In the genomic region with DNA sequence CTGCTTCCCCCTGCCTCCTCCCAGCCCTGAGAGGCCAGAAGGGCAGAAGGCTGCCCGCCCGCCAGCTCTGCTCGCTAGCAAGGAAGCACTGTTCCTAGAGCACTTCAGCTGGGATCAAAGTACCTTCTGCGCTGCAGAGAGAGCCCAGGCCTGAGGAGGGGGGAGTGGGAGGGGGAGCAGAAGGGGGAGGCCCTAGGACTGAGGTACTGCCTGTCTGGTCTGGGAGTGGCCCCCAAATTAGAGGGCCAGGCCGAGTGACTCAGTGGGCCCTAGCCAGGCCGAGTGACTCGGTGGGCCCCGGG, we compare ENCODE assay signal across 25 cellular contexts. TPM values are rescaled to one million over a fixed set of nuclear protein-coding genes. Genes with fewer than 3 reads are reported as not detected.
DNase-seq lines count a peak whose midpoint lies in the region; ATAC-seq, FAIRE-seq and TF ChIP-seq lines count a peak whose summit lies in the region.
"Had no signal": no experiment of that assay in that cellular context is flagged by ENCODE, and none has a peak within 500 bp of the region (broad histone marks: within the 10 kb centered on the region; RNA-seq: fewer than 3 reads in every experiment).

No MANE protein-coding gene starts in this region.

- H3K27me3 ChIP-seq in HepG2 (ENCODE audit: control insufficient read depth in 1 of 2, insufficient read depth in 2 of 2, low read length in 2 of 2) (0 out of 5 replicates have a peak, but pooled peaks cover 1 to 6% of the 10 kb centered on the region in 2 experiments), right lobe of liver (no peaks in the 10 kb centered on the region), neuronal stem cell (ENCODE audit: control insufficient read depth in 3 of 3, insufficient read depth in 3 of 3, low read depth in 1 of 3, low read length in 3 of 3) (peaks cover 0 to 26% (median 0%) of the 10 kb centered on the region in 3 experiments)
- H3K27me3 ChIP-seq: Peyer's patch had no signal

- in situ Hi-C loops in HepG2 (cut with HindIII; ENCODE audit: extremely low pct_ligation_motif_present, low pct_unique_long_range_greater_than_20kb), result no loop called here

- no peak overlapping the region for H3K14ac ChIP-seq in neuronal stem cell (ENCODE audit: low read length)

- H2AFZ ChIP-seq in HepG2 (ENCODE audit: low read length) (no peak overlapping the region), neuronal stem cell (ENCODE audit: low read length) (peak overlapping the region; percentile 75)
- H2AFZ ChIP-seq: GM23248 had no signal

- H2AK5ac ChIP-seq in neuronal stem cell (ENCODE audit: low read depth, low read length), result no peak overlapping the region

- H3K9me3 Mint-ChIP-seq in chondrocyte (ENCODE audit: low read depth), result no peaks in the 10 kb centered on the region
- H3K9me3 Mint-ChIP-seq: CD4-positive, CD25-positive, alpha-beta regulatory T cell had no signal

- TF ChIP-seq RAD21 in HepG2 (CRISPR knock-in tag; IDR thresholded peaks at IDR 0.05), result no peak

- CTCF ChIA-PET in HepG2 (lab: Yijun Ruan, JAX; ENCODE audit: low intra/inter-chr PET ratio, low total read pairs), result interaction anchor here (1.1 kb wide), 1 partner anchor 31 kb away, joined by 3 read pairs; no protein-coding TSS in a partner anchor

- H3K18ac ChIP-seq in neuronal stem cell (ENCODE audit: low read length), result no peak overlapping the region

- TF ChIP-seq CTCF in HepG2 (CRISPR knock-in tag; IDR thresholded peaks at IDR 0.05) (no peak), right lobe of liver (IDR thresholded peaks at IDR 0.05) (no peak), chondrocyte (IDR thresholded peaks at IDR 0.05) (no peak)

- FAIRE-seq in HepG2 (lab: Jason Lieb, UNC), result no peak
- no peak for FAIRE-seq in GM19239 (lab: Jason Lieb, UNC)

- no peaks in the 10 kb centered on the region for H3K79me1 ChIP-seq in neuronal stem cell (ENCODE audit: low read depth, low read length)

- no peak overlapping the region for H3K4me3 Mint-ChIP-seq in chondrocyte (ENCODE audit: unreplicated experiment)
- H3K4me3 Mint-ChIP-seq: CD4-positive, CD25-positive, alpha-beta regulatory T cell had no signal

- H3K4me2 ChIP-seq in HepG2 (ENCODE audit: low read depth, low read length) (peak overlapping the region; percentile 66), neuronal stem cell (ENCODE audit: insufficient read depth, low read length, poor library complexity, severe bottlenecking) (no peak overlapping the region)

- H2BK5ac ChIP-seq in neuronal stem cell (ENCODE audit: low read length), result no peak overlapping the region

- H2BK12ac ChIP-seq in neuronal stem cell (ENCODE audit: low read length), result no peak overlapping the region

- no peak overlapping the region for H3K4ac ChIP-seq in neuronal stem cell (ENCODE audit: low read length)

- no peak overlapping the region for H2BK15ac ChIP-seq in neuronal stem cell (ENCODE audit: low read length)

- no peak overlapping the region for H3K9ac ChIP-seq in HepG2 (ENCODE audit: insufficient read depth, low read depth, low read length)
- H3K9ac ChIP-seq in neuronal stem cell (ENCODE audit: low read depth, low read length, poor library complexity), result no peak overlapping the region
- H3K9ac ChIP-seq: GM23248 had no signal

- H3K4me1 ChIP-seq in HepG2 (ENCODE audit: insufficient read depth, low read length) (peaks cover 78% of the 10 kb centered on the region), right lobe of liver (no peaks in the 10 kb centered on the region), neuronal stem cell (ENCODE audit: control insufficient read depth in 2 of 2, insufficient read depth in 1 of 2, low read depth in 1 of 2, low read length in 2 of 2) (peaks cover 13 to 24% of the 10 kb centered on the region in 2 donors)
- H3K4me1 ChIP-seq: HAP-1, Peyer's patch had no signal

- no peaks in the 10 kb centered on the region for H3K79me2 ChIP-seq in HepG2 (ENCODE audit: insufficient read depth, low read length)

- no peak overlapping the region for H2BK120ac ChIP-seq in neuronal stem cell (ENCODE audit: low read depth, low read length)

- POLR2A ChIA-PET in HepG2 (lab: Yijun Ruan, JAX), result interaction anchor here (0.6 to 2.1 kb wide), 2 partner anchors 21 to 75 kb away, joined by 5 to 9 read pairs; a partner anchor contains a TSS

- H4K20me1 ChIP-seq in HepG2 (ENCODE audit: insufficient read depth, low read length), result no peaks in the 10 kb centered on the region

- H4K91ac ChIP-seq in neuronal stem cell (ENCODE audit: low read depth, low read length, poor library complexity), result no peak overlapping the region

- TF ChIP-seq POLR2A in HepG2 (IDR thresholded peaks at IDR 0.05; ENCODE audit: insufficient read depth in 1 of 2, low read depth in 2 of 2, low read length in 2 of 2) (no peak), right lobe of liver (IDR thresholded peaks at IDR 0.05) (no peak)

- H3K27ac Mint-ChIP-seq in chondrocyte (ENCODE audit: unreplicated experiment), result peak overlapping the region; percentile 54
- H3K27ac Mint-ChIP-seq: CD4-positive, CD25-positive, alpha-beta regulatory T cell had no signal

- no peaks in the 10 kb centered on the region for H3K36me3 ChIP-seq in HepG2 (replicated peaks in 1 of 2; ENCODE audit: control insufficient read depth in 1 of 2, insufficient read depth in 2 of 2, low read length in 2 of 2)
- H3K36me3 ChIP-seq in right lobe of liver, result no peaks in the 10 kb centered on the region
- H3K36me3 ChIP-seq in neuronal stem cell (replicated peaks in 1 of 2; ENCODE audit: control insufficient read depth in 2 of 2, insufficient read depth in 2 of 2, low read length in 2 of 2), result no peaks in the 10 kb centered on the region
- H3K36me3 ChIP-seq: HAP-1, Peyer's patch had no signal

- WGBS in HepG2 (ENCODE audit: low lambda C conversion rate), result no CpG with 5 or more reads among the region's 8 CpGs
- WGBS in right lobe of liver (ENCODE audit: insufficient coverage, low coverage, low lambda C conversion rate, missing lambda C conversion rate), result 36% methylated on average over 2 of the region's 8 CpGs
- WGBS in neuronal stem cell (ENCODE audit: extremely low coverage in 2 of 2, insufficient read length in 2 of 2, insufficient replicate concordance in 1 of 2), 2 donors, result no CpG with 5 or more reads among the region's 8 CpGs

- no peak overlapping the region for H3K23ac ChIP-seq in neuronal stem cell (ENCODE audit: low read depth, low read length, poor library complexity)

- ATAC-seq in HepG2, result peak; percentile 37
- no peak for ATAC-seq in right lobe of liver

- H3K27me3 Mint-ChIP-seq in chondrocyte (ENCODE audit: low read depth), result no peaks in the 10 kb centered on the region
- H3K27me3 Mint-ChIP-seq: CD4-positive, CD25-positive, alpha-beta regulatory T cell had no signal

- peak overlapping the region; percentile 65 for H4K8ac ChIP-seq in neuronal stem cell (ENCODE audit: low read depth, low read length)

- intact Hi-C loops in HepG2 (cut with micrococcal nuclease; ENCODE audit: unreplicated experiment) (no loop called here), right lobe of liver (cut with DNase I) (no loop called here)

- no peaks in the 10 kb centered on the region for H3K9me3 ChIP-seq in HepG2 (ENCODE audit: low read length)
- no peaks in the 10 kb centered on the region for H3K9me3 ChIP-seq in right lobe of liver
- no peaks in the 10 kb centered on the region for H3K9me3 ChIP-seq in neuronal stem cell (replicated peaks in 1 of 2; ENCODE audit: control insufficient read depth in 2 of 2, insufficient read depth in 1 of 2, low read depth in 1 of 2, low read length in 2 of 2)
- H3K9me3 ChIP-seq: HAP-1, Peyer's patch had no signal

- BruUV-seq in HepG2 (replicated peaks; lab: Mats Ljungman, UMichigan), result no TSS peak

- DNase-seq in HepG2 (ENCODE audit: low spot score), result no peak
- no peak for DNase-seq in right lobe of liver
- DNase-seq in chondrocyte (ENCODE audit: low spot score), result no peak
- no peak for DNase-seq in neuronal stem cell (ENCODE audit: low spot score)
- DNase-seq in activated CD4-positive, alpha-beta T cell treated with anti-CD3 and anti-CD28 coated beads for 48 hours, result no peak
- DNase-seq in GM19239 (ENCODE audit: insufficient read length, low spot score), result no peak
- no peak for DNase-seq in HUDEP-2 (lab: John Stamatoyannopoulos, UW; ENCODE audit: unreplicated experiment in 76 of 76)
- DNase-seq: CD4-positive, CD25-positive, alpha-beta regulatory T cell; COR-L47; DMS 273 treated with DMSO at 0.1 percent for 48 hours; GF-D8; GM23248; MM.1S; NCI-H1092; NCI-H1436 treated with DMSO at 0.1 percent for 48 hours; NCI-H2029; NCI-H2171 treated with DMSO at 0.1 percent for 48 hours; NCI-H446; Peyer's patch; Right ventricle myocardium superior had no signal

- peaks cover 70% of the 10 kb centered on the region for H3K4me1 Mint-ChIP-seq in chondrocyte (ENCODE audit: low read depth)

- H3K27ac ChIP-seq in HepG2 (ENCODE audit: extremely low read length, insufficient read depth, low read length), result no peak overlapping the region
- no peak overlapping the region for H3K27ac ChIP-seq in right lobe of liver
- no peak overlapping the region for H3K27ac ChIP-seq in neuronal stem cell (replicated peaks; ENCODE audit: low read length)
- H3K27ac ChIP-seq: GM23248, HL-60, Peyer's patch had no signal

- H3K4me3 ChIP-seq in HepG2 (replicated peaks in 1 of 3; ENCODE audit: insufficient read depth in 1 of 3, low read depth in 2 of 3, low read length in 3 of 3), result peak overlapping the region in 2 of 3 experiments; percentile 36 to 59; a peak in 3 of 6 replicates
- no peak overlapping the region for H3K4me3 ChIP-seq in right lobe of liver
- peak overlapping the region in 1 of 2 donors; percentile 29 for H3K4me3 ChIP-seq in neuronal stem cell (ENCODE audit: low read length in 2 of 2)
- H3K4me3 ChIP-seq: GM23248, HAP-1, Peyer's patch had no signal

- peaks cover 1% of the 10 kb centered on the region for H3K36me3 Mint-ChIP-seq in chondrocyte (ENCODE audit: low read depth)
- H3K36me3 Mint-ChIP-seq: CD4-positive, CD25-positive, alpha-beta regulatory T cell had no signal

- TF ChIP-seq EP300 in HepG2 (IDR thresholded peaks at IDR 0.05; ENCODE audit: low read depth in 2 of 2, low read length in 2 of 2) (no peak), HepG2 (CRISPR knock-in tag; IDR thresholded peaks at IDR 0.05; ENCODE audit: borderline replicate concordance) (no peak)

RNA-seq across cellular contexts. Expression of a gene that starts 2.7 kb away (rescaled TPM):
- total RNA-seq in HepG2 (2016; rRNA removed; fragmentation: Illumina TruSeq; extraction: Trizol) (0.18 TPM in 1 of 2 replicates, not detected in the other), right lobe of liver (100 to 1,000 TPM in 4 of 6 experiments, 10 to 100 TPM in 2; 57.0 to 161 (median 122) TPM), chondrocyte (1,195 to 2,668 TPM (median 2,632 TPM) in 3 replicates)
- total RNA-seq in HepG2 (2016; cell fraction: cytosol; rRNA removed; fragmentation: Illumina TruSeq; extraction: Trizol; ENCODE audit: low read depth), result not detected in 2 replicates
- 0.19 TPM in 1 of 2 replicates, not detected in the other for total RNA-seq in HepG2 (2016; cell fraction: insoluble cytoplasmic fraction; rRNA removed; fragmentation: Illumina TruSeq; extraction: Trizol)
- total RNA-seq in HepG2 (2016; cell fraction: membrane; rRNA removed; fragmentation: Illumina TruSeq; extraction: Trizol), result 0.06 and 0.21 TPM in 2 replicates
- total RNA-seq in HepG2 (2016; cell fraction: nucleus; rRNA removed; fragmentation: Illumina TruSeq; extraction: Trizol), result 0.25 and 0.85 TPM in 2 replicates
- polyA plus RNA-seq in HepG2 (2011; rRNA removed), result 0.40 and 0.63 TPM in 2 replicates
- 0.28 and 0.54 TPM in 2 replicates for polyA plus RNA-seq in HepG2 (2011; cell fraction: cytosol; rRNA removed)
- 0.54 and 0.85 TPM in 2 replicates for polyA plus RNA-seq in HepG2 (2011; cell fraction: nucleus; rRNA removed)
- 1.5 and 1.9 TPM in 2 replicates for polyA plus RNA-seq in HepG2 (2012)
- polyA plus RNA-seq in HepG2 (2016; cell fraction: cytosol; fragmentation: Illumina TruSeq; extraction: Trizol; ENCODE audit: low read depth), result 0.10 and 0.11 TPM in 2 replicates
- 0.26 TPM in 1 of 2 replicates, not detected in the other for polyA plus RNA-seq in HepG2 (2016; cell fraction: insoluble cytoplasmic fraction; fragmentation: Illumina TruSeq; extraction: Trizol; ENCODE audit: low read depth)
- 0.49 and 1.0 TPM in 2 replicates for polyA plus RNA-seq in HepG2 (2016; cell fraction: membrane; fragmentation: Illumina TruSeq; extraction: Trizol; ENCODE audit: low read depth)
- 0.98 and 1.4 TPM in 2 replicates for polyA plus RNA-seq in HepG2 (2016; cell fraction: nucleus; fragmentation: Illumina TruSeq; extraction: Trizol; ENCODE audit: insufficient read depth, low read depth)
- polyA minus RNA-seq in HepG2 (2011; rRNA and poly(A)+ RNA removed; ENCODE audit: low replicate concordance), result 1.3 TPM in 1 of 2 replicates, not detected in the other
- polyA minus RNA-seq in HepG2 (2011; cell fraction: cytosol; rRNA and poly(A)+ RNA removed), result 0.99 and 1.3 TPM in 2 replicates
- polyA minus RNA-seq in HepG2 (2011; cell fraction: nucleus; rRNA and poly(A)+ RNA removed), result 0.37 and 0.77 TPM in 2 replicates
- polyA plus RNA-seq in neuronal stem cell (2013, experiment 1 of 2), result 3.8 TPM
- polyA plus RNA-seq in neuronal stem cell (2013, experiment 2 of 2), result 4.3 TPM
- total RNA-seq: CD4-positive, CD25-positive, alpha-beta regulatory T cell; LHCN-M2 had no signal
- polyA plus RNA-seq: CD4-positive, CD25-positive, alpha-beta regulatory T cell had no signal

RNA-seq across cellular contexts. Expression of a gene that starts 21.7 kb away (rescaled TPM):
- 42.4 and 52.1 TPM in 2 replicates for total RNA-seq in HepG2 (2016; rRNA removed; fragmentation: Illumina TruSeq; extraction: Trizol)
- 11.6 and 12.0 TPM in 2 replicates for total RNA-seq in HepG2 (2016; cell fraction: cytosol; rRNA removed; fragmentation: Illumina TruSeq; extraction: Trizol; ENCODE audit: low read depth)
- total RNA-seq in HepG2 (2016; cell fraction: insoluble cytoplasmic fraction; rRNA removed; fragmentation: Illumina TruSeq; extraction: Trizol), result 39.2 and 51.8 TPM in 2 replicates
- total RNA-seq in HepG2 (2016; cell fraction: membrane; rRNA removed; fragmentation: Illumina TruSeq; extraction: Trizol), result 14.9 and 17.2 TPM in 2 replicates
- 18.7 and 21.6 TPM in 2 replicates for total RNA-seq in HepG2 (2016; cell fraction: nucleus; rRNA removed; fragmentation: Illumina TruSeq; extraction: Trizol)
- 9.1 and 10.9 TPM in 2 replicates for polyA plus RNA-seq in HepG2 (2011; rRNA removed)
- 9.4 and 15.2 TPM in 2 replicates for polyA plus RNA-seq in HepG2 (2011; cell fraction: cytosol; rRNA removed)
- 19.4 and 23.3 TPM in 2 replicates for polyA plus RNA-seq in HepG2 (2011; cell fraction: nucleus; rRNA removed)
- polyA plus RNA-seq in HepG2 (2012), result 8.2 and 11.4 TPM in 2 replicates
- 6.9 and 7.7 TPM in 2 replicates for polyA plus RNA-seq in HepG2 (2016; cell fraction: cytosol; fragmentation: Illumina TruSeq; extraction: Trizol; ENCODE audit: low read depth)
- 32.6 and 41.1 TPM in 2 replicates for polyA plus RNA-seq in HepG2 (2016; cell fraction: insoluble cytoplasmic fraction; fragmentation: Illumina TruSeq; extraction: Trizol; ENCODE audit: low read depth)
- 10.1 and 11.1 TPM in 2 replicates for polyA plus RNA-seq in HepG2 (2016; cell fraction: membrane; fragmentation: Illumina TruSeq; extraction: Trizol; ENCODE audit: low read depth)
- polyA plus RNA-seq in HepG2 (2016; cell fraction: nucleus; fragmentation: Illumina TruSeq; extraction: Trizol; ENCODE audit: insufficient read depth, low read depth), result 35.1 and 45.0 TPM in 2 replicates
- polyA minus RNA-seq in HepG2 (2011; rRNA and poly(A)+ RNA removed; ENCODE audit: low replicate concordance), result 18.6 and 73.7 TPM in 2 replicates
- polyA minus RNA-seq in HepG2 (2011; cell fraction: cytosol; rRNA and poly(A)+ RNA removed), result 5.5 and 7.6 TPM in 2 replicates
- polyA minus RNA-seq in HepG2 (2011; cell fraction: nucleus; rRNA and poly(A)+ RNA removed), result 3.6 and 9.3 TPM in 2 replicates
- 10 to 100 TPM in 1 of 6 experiments, 1 to 10 TPM in 5; 5.6 to 14.9 (median 8.8) TPM for total RNA-seq in right lobe of liver
- 31.3 to 43.6 TPM (median 32.3 TPM) in 3 replicates for total RNA-seq in chondrocyte
- 19.4 TPM for polyA plus RNA-seq in neuronal stem cell (2013, experiment 1 of 2)
- polyA plus RNA-seq in neuronal stem cell (2013, experiment 2 of 2), result 20.0 TPM

RNA-seq across cellular contexts. Expression of a gene that starts 25.3 kb away (rescaled TPM):
- total RNA-seq in HepG2 (2016; rRNA removed; fragmentation: Illumina TruSeq; extraction: Trizol) (not detected in 2 replicates), right lobe of liver (under 1 TPM in 1 of 6 experiments, not detected in 5; 0.07 TPM), chondrocyte (0.17 to 0.46 TPM (median 0.37 TPM) in 3 replicates)
- not detected in 2 replicates for total RNA-seq in HepG2 (2016; cell fraction: cytosol; rRNA removed; fragmentation: Illumina TruSeq; extraction: Trizol; ENCODE audit: low read depth)
- total RNA-seq in HepG2 (2016; cell fraction: insoluble cytoplasmic fraction; rRNA removed; fragmentation: Illumina TruSeq; extraction: Trizol), result not detected in 2 replicates
- not detected in 2 replicates for total RNA-seq in HepG2 (2016; cell fraction: membrane; rRNA removed; fragmentation: Illumina TruSeq; extraction: Trizol)
- total RNA-seq in HepG2 (2016; cell fraction: nucleus; rRNA removed; fragmentation: Illumina TruSeq; extraction: Trizol), result not detected in 2 replicates
- polyA plus RNA-seq in HepG2 (2011; rRNA removed), result not detected in 2 replicates
- polyA plus RNA-seq in HepG2 (2011; cell fraction: cytosol; rRNA removed), result not detected in 2 replicates
- not detected in 2 replicates for polyA plus RNA-seq in HepG2 (2011; cell fraction: nucleus; rRNA removed)
- polyA plus RNA-seq in HepG2 (2012), result not detected in 2 replicates
- not detected in 2 replicates for polyA plus RNA-seq in HepG2 (2016; cell fraction: cytosol; fragmentation: Illumina TruSeq; extraction: Trizol; ENCODE audit: low read depth)
- polyA plus RNA-seq in HepG2 (2016; cell fraction: insoluble cytoplasmic fraction; fragmentation: Illumina TruSeq; extraction: Trizol; ENCODE audit: low read depth), result not detected in 2 replicates
- not detected in 2 replicates for polyA plus RNA-seq in HepG2 (2016; cell fraction: membrane; fragmentation: Illumina TruSeq; extraction: Trizol; ENCODE audit: low read depth)
- polyA plus RNA-seq in HepG2 (2016; cell fraction: nucleus; fragmentation: Illumina TruSeq; extraction: Trizol; ENCODE audit: insufficient read depth, low read depth), result not detected in 2 replicates
- not detected in 2 replicates for polyA minus RNA-seq in HepG2 (2011; rRNA and poly(A)+ RNA removed; ENCODE audit: low replicate concordance)
- not detected in 2 replicates for polyA minus RNA-seq in HepG2 (2011; cell fraction: cytosol; rRNA and poly(A)+ RNA removed)
- not detected in 2 replicates for polyA minus RNA-seq in HepG2 (2011; cell fraction: nucleus; rRNA and poly(A)+ RNA removed)
- 0.49 TPM for polyA plus RNA-seq in neuronal stem cell (2013, experiment 1 of 2)
- polyA plus RNA-seq in neuronal stem cell (2013, experiment 2 of 2), result 0.48 TPM
- total RNA-seq: CD4-positive, CD25-positive, alpha-beta regulatory T cell; Daoy; GM23248; HT1080; LHCN-M2; Peyer's patch; Right ventricle myocardium superior had no signal
- polyA plus RNA-seq: CD4-positive, CD25-positive, alpha-beta regulatory T cell; GM23248 had no signal

RNA-seq across cellular contexts. Expression of a gene that starts 46.2 kb away (rescaled TPM):
- total RNA-seq in HepG2 (2016; rRNA removed; fragmentation: Illumina TruSeq; extraction: Trizol) (0.18 TPM in 1 of 2 replicates, not detected in the other), right lobe of liver (under 1 TPM in 4 of 6 experiments, not detected in 2; 0.18 to 0.46 (median 0.23) TPM), chondrocyte (0.80 to 1.6 TPM (median 1.6 TPM) in 3 replicates)
- 1.2 TPM in 1 of 2 replicates, not detected in the other for total RNA-seq in HepG2 (2016; cell fraction: cytosol; rRNA removed; fragmentation: Illumina TruSeq; extraction: Trizol; ENCODE audit: low read depth)
- 0.22 TPM in 1 of 2 replicates, not detected in the other for total RNA-seq in HepG2 (2016; cell fraction: insoluble cytoplasmic fraction; rRNA removed; fragmentation: Illumina TruSeq; extraction: Trizol)
- 0.19 and 0.21 TPM in 2 replicates for total RNA-seq in HepG2 (2016; cell fraction: membrane; rRNA removed; fragmentation: Illumina TruSeq; extraction: Trizol)
- total RNA-seq in HepG2 (2016; cell fraction: nucleus; rRNA removed; fragmentation: Illumina TruSeq; extraction: Trizol), result 0.50 and 0.62 TPM in 2 replicates
- 0.13 and 0.17 TPM in 2 replicates for polyA plus RNA-seq in HepG2 (2011; rRNA removed)
- polyA plus RNA-seq in HepG2 (2011; cell fraction: cytosol; rRNA removed), result 0.09 and 0.21 TPM in 2 replicates
- polyA plus RNA-seq in HepG2 (2011; cell fraction: nucleus; rRNA removed), result 1.2 and 2.1 TPM in 2 replicates
- polyA plus RNA-seq in HepG2 (2012), result not detected in 2 replicates
- 0.18 TPM in 1 of 2 replicates, not detected in the other for polyA plus RNA-seq in HepG2 (2016; cell fraction: cytosol; fragmentation: Illumina TruSeq; extraction: Trizol; ENCODE audit: low read depth)
- polyA plus RNA-seq in HepG2 (2016; cell fraction: insoluble cytoplasmic fraction; fragmentation: Illumina TruSeq; extraction: Trizol; ENCODE audit: low read depth), result 0.19 TPM in 1 of 2 replicates, not detected in the other
- 0.15 TPM in 1 of 2 replicates, not detected in the other for polyA plus RNA-seq in HepG2 (2016; cell fraction: membrane; fragmentation: Illumina TruSeq; extraction: Trizol; ENCODE audit: low read depth)
- 0.38 TPM in 1 of 2 replicates, not detected in the other for polyA plus RNA-seq in HepG2 (2016; cell fraction: nucleus; fragmentation: Illumina TruSeq; extraction: Trizol; ENCODE audit: insufficient read depth, low read depth)
- 0.24 and 0.87 TPM in 2 replicates for polyA minus RNA-seq in HepG2 (2011; rRNA and poly(A)+ RNA removed; ENCODE audit: low replicate concordance)
- not detected in 2 replicates for polyA minus RNA-seq in HepG2 (2011; cell fraction: cytosol; rRNA and poly(A)+ RNA removed)
- polyA minus RNA-seq in HepG2 (2011; cell fraction: nucleus; rRNA and poly(A)+ RNA removed), result 1.3 and 1.6 TPM in 2 replicates
- 0.08 TPM for polyA plus RNA-seq in neuronal stem cell (2013, experiment 1 of 2)
- polyA plus RNA-seq in neuronal stem cell (2013, experiment 2 of 2), result 0.06 TPM

Comparison
In these comparisons a context has a peak if more than half of its experiments do, and no peak if none do; other contexts are left out.
1. H3K4me3 ChIP-seq: peak in HepG2 (2 of 3); none in right lobe of liver (0 of 3).
2. RNA of a gene that starts 2.7 kb away (total RNA-seq): 1,195 to 2,668 TPM in chondrocyte and 57.0 to 161 TPM in right lobe of liver; 0.06 to 0.85 TPM in HepG2; every median in the first group is over 10 times any median in the second.